In genomic region chr17:58312824-58313223, GRCh38 we compare ENCODE assay signal across 1 cellular context.
TF ChIP-seq lines count a peak whose summit lies in the region.

No MANE protein-coding gene starts in this region.

TF ChIP-seq in HepG2, 621 proteins besides CTCF, POLR2A, EP300 and RAD21:
- TF ChIP-seq GMEB2 (CRISPR knock-in tag; IDR thresholded peaks at IDR 0.05; ENCODE audit: low read depth), result no peak
- TF ChIP-seq THAP11 (CRISPR knock-in tag; IDR thresholded peaks at IDR 0.05), result no peak
- TF ChIP-seq MTF1 (CRISPR knock-in tag; IDR thresholded peaks at IDR 0.05), result no peak
- no peak for TF ChIP-seq YY1 (IDR thresholded peaks at IDR 0.05; ENCODE audit: insufficient read depth, insufficient replicate concordance, low read depth, low read length)
- no peak for TF ChIP-seq ATF6 (CRISPR knock-in tag; conservative IDR thresholded peaks at IDR 0.05)
- TF ChIP-seq NPAS2 (CRISPR knock-in tag; IDR thresholded peaks at IDR 0.05; ENCODE audit: borderline replicate concordance), result no peak
- peak; percentile 65 for TF ChIP-seq STAG1 (CRISPR knock-in tag; IDR thresholded peaks at IDR 0.05)
- no peak for TF ChIP-seq HBP1 (CRISPR knock-in tag; IDR thresholded peaks at IDR 0.05; ENCODE audit: low read depth)
